In genomic region chr11:5684627-5685362, GRCh38 we compare ENCODE assay signal across 8 cellular contexts. TPM values are rescaled to one million over a fixed set of nuclear protein-coding genes. Genes with fewer than 3 reads are reported as not detected.
DNase-seq lines count a peak whose midpoint lies in the region; ATAC-seq, FAIRE-seq and TF ChIP-seq lines count a peak whose summit lies in the region.

TRIM5 (minus strand) TSS chr11:5685074; CDS start chr11:5680177, 4,897 bp downstream.

- H3K27ac ChIP-seq in pancreas = peak within 1 kb of the TSS; percentile 76 to 96 (median 85)
- peak within 1 kb of the TSS; percentile 82 to 93 for H3K27ac ChIP-seq in tibial artery

- H3K9me3 ChIP-seq in pancreas (no peaks in the 10 kb centered on the region), tibial artery (no peaks in the 10 kb centered on the region)

- intact Hi-C loops in head of caudate nucleus (cut with DNase I) = no loop called here
- intact Hi-C loops in pancreas (cut with DNase I) = no loop called here
- intact Hi-C loops in tibial artery (cut with DNase I; ENCODE audit: low total_unique reads) = loop anchor here (10.0 kb wide), 1 partner anchor 80 kb away; no protein-coding TSS in a partner anchor

- H3K27me3 ChIP-seq in BJ (ENCODE audit: control insufficient read depth, insufficient read depth, low read length) = no peaks in the 10 kb centered on the region
- no peaks in the 10 kb centered on the region for H3K27me3 ChIP-seq in pancreas
- H3K27me3 ChIP-seq in tibial artery = no peaks in the 10 kb centered on the region

- peak; percentile 98 for FAIRE-seq in GM19239 (lab: Jason Lieb, UNC)
- FAIRE-seq in pancreas (lab: Jason Lieb, UNC) = peak; percentile 78

- H3K36me3 ChIP-seq in BJ (ENCODE audit: control insufficient read depth, insufficient read depth, low read length) (0 out of 2 replicates have a peak, but pooled peaks cover 1% of the 10 kb centered on the region), pancreas (no peaks in the 10 kb centered on the region), tibial artery (peaks cover 3% of the 10 kb centered on the region in 3 donors)

- peak within 1 kb of the TSS; percentile 95 for H3K4me3 Mint-ChIP-seq in activated naive CD8-positive, alpha-beta T cell

- H3K4me1 ChIP-seq in pancreas (peaks cover 0 to 8% (median 0%) of the 10 kb centered on the region in 3 donors), tibial artery (peaks cover 0 to 35% (median 12%) of the 10 kb centered on the region in 4 donors)

- peak within 1 kb of the TSS; percentile 97 for H3K27ac Mint-ChIP-seq in activated naive CD8-positive, alpha-beta T cell

- H3K36me3 Mint-ChIP-seq in activated naive CD8-positive, alpha-beta T cell = peaks cover 3% of the 10 kb centered on the region

- DNase-seq in BJ (ENCODE audit: low read depth) (peak; percentile 90), GM19239 (ENCODE audit: insufficient read length, low spot score) (peak; percentile 79), SKM-1 (lab: John Stamatoyannopoulos, UW; ENCODE audit: unreplicated experiment) (peak; percentile 63), head of caudate nucleus (peak; percentile 36 to 91 (median 72)), pancreas (peak; percentile 76 to 91 (median 82)), tibial artery (peak; percentile 93)

- WGBS in pancreas, 2 donors = 0 to 1% methylated on average over 13 of the region's 13 CpGs

- TF ChIP-seq CTCF in BJ (IDR thresholded peaks at IDR 0.05; ENCODE audit: insufficient read depth, low read depth, low read length) = peak; percentile 79
- peak in 2 of 4 donors; percentile 15 to 27 for TF ChIP-seq CTCF in pancreas (IDR thresholded peaks at IDR 0.05)
- TF ChIP-seq CTCF in tibial artery (IDR thresholded peaks at IDR 0.05) = peak; percentile 46 to 58

- peak; percentile 66 for ATAC-seq in HG03457 (IDR thresholded peaks at IDR 0.05; ENCODE audit: unreplicated experiment)
- ATAC-seq in pancreas = peak; percentile 93 to 98 (median 97)

- H3K4me3 ChIP-seq in BJ (ENCODE audit: low read depth, low read length) (peak within 1 kb of the TSS; percentile 52), pancreas (peak within 1 kb of the TSS; percentile 4 to 56 (median 44)), tibial artery (peak within 1 kb of the TSS; percentile 48 to 61)

- H3K4me1 Mint-ChIP-seq in activated naive CD8-positive, alpha-beta T cell (ENCODE audit: low read depth) = peaks cover 62% of the 10 kb centered on the region

- H3K27me3 Mint-ChIP-seq in activated naive CD8-positive, alpha-beta T cell = no peaks in the 10 kb centered on the region

- POLR2A ChIA-PET in BJ (lab: Charles Lee) = interaction anchor here (0.6 kb wide), 1 partner anchor 62 kb away, joined by 6 read pairs; no protein-coding TSS in a partner anchor

- H3K9me3 Mint-ChIP-seq in activated naive CD8-positive, alpha-beta T cell (ENCODE audit: low read depth) = no peaks in the 10 kb centered on the region

- CTCF ChIA-PET in BJ (lab: Yijun Ruan, JAX) = interaction anchor here (0.6 to 1.3 kb wide), 6 partner anchors 49 to 1888 kb away, joined by 3 to 4 read pairs (median 4); no protein-coding TSS in a partner anchor

RNA-seq across cellular contexts. Expression of gene TRIM5, which starts in this region (rescaled TPM):
- polyA plus RNA-seq in BJ (2011; rRNA removed) (19.1 and 21.2 TPM in 2 replicates), pancreas (1 to 10 TPM; 6.4 to 9.8 TPM)
- polyA minus RNA-seq in BJ (2011; rRNA and poly(A)+ RNA removed) = 14.6 and 20.3 TPM in 2 replicates
- 10 to 100 TPM; 16.1 to 23.8 (median 18.8) TPM for total RNA-seq in pancreas

Comparison
In these comparisons a context has a peak if more than half of its experiments do, and no peak if none do; other contexts are left out.
1. Peak in every context shown above with its lines: DNase-seq, ATAC-seq, H3K4me3 ChIP-seq and H3K27ac ChIP-seq.